In the genomic region with DNA sequence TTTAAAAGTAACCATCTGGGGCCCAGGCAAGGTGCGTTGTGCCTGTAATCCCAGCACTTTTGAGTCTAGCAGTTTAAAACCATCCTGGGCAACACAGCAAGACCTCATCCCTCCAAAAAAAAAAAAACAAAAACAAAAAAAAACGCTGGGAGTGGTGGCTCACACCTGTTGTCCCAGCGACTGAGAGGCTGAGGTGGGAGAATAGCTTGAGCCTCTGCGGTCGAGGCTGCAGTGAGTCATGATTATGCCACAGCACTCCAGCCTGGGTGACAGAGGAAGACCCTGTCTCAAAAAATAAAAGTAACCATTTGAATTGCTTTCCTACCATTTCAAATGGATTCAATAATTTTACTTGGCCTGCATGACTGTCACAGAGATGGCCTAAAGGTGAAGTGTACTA, we compare ENCODE assay signal across 24 cellular contexts.
"Had no signal": no experiment of that assay in that cellular context is flagged by ENCODE, and none has a peak within 500 bp of the region (broad histone marks: within the 10 kb centered on the region; RNA-seq: fewer than 3 reads in every experiment).

No MANE protein-coding gene starts in this region.

- DNase-seq: activated CD4-positive, alpha-beta memory T cell treated with anti-CD3 and anti-CD28 coated beads, Interleukin-2, amount 10 ng/mL, durations not matched to agents 7 days and 5 days; activated CD4-positive, alpha-beta T cell treated with anti-CD3 and anti-CD28 coated beads, Interleukin-2, amount 10 ng/mL, durations not matched to agents 24 days and 14 days; activated gamma-delta T cell; activated naive CD4-positive, alpha-beta T cell treated with anti-CD3 and anti-CD28 coated beads, Interleukin-2, amount 50 U/mL, for 16 hours; activated naive CD8-positive, alpha-beta T cell treated with anti-CD3 and anti-CD28 coated beads, Interleukin-2, amount 50 U/mL, for 24 hours; anterior cingulate cortex; central memory CD4-positive, alpha-beta T cell; esophagus squamous epithelium; gastrocnemius medialis; hippocampal formation; left ventricle myocardium inferior; nephron progenitor cell; right cardiac atrium; stimulated activated CD4-positive, alpha-beta T cell treated with anti-CD3 and anti-CD28 coated beads, Interleukin-1b, Interleukin-23, amount 100 ng/mL, for 48 hours; stimulated activated naive CD8-positive, alpha-beta T cell treated with anti-CD3 and anti-CD28 coated beads, Interleukin-15, amount 100 ng/mL, for 72 hours; tibial artery had no signal

- H3K9me3 ChIP-seq: esophagus squamous epithelium, gastrocnemius medialis, left ventricle myocardium inferior, tibial artery had no signal

- H3K4me1 ChIP-seq: esophagus squamous epithelium, gastrocnemius medialis, left ventricle myocardium inferior, tibial artery had no signal

- H3K4me1 Mint-ChIP-seq: activated CD4-positive, alpha-beta memory T cell treated with anti-CD3 and anti-CD28 coated beads, Interleukin-2, amount 10 ng/mL, durations not matched to agents 7 days and 5 days; activated CD4-positive, alpha-beta T cell treated with anti-CD3 and anti-CD28 coated beads, Interleukin-2, amount 10 ng/mL, durations not matched to agents 24 days and 14 days had no signal

- H3K36me3 Mint-ChIP-seq: brain had no signal

- H3K27ac Mint-ChIP-seq: activated CD4-positive, alpha-beta memory T cell treated with anti-CD3 and anti-CD28 coated beads, Interleukin-2, amount 10 ng/mL, durations not matched to agents 7 days and 5 days; activated CD4-positive, alpha-beta T cell treated with anti-CD3 and anti-CD28 coated beads, Interleukin-2, amount 10 ng/mL, durations not matched to agents 24 days and 14 days; activated T-helper 1 cell treated with anti-CD3 and anti-CD28 coated beads, Interleukin-12 subunit alpha, Interleukin-12 subunit beta, Interleukin-2, Interleukin-4 antibody, amounts not matched to agents 30 ng/mL and 10 ng/mL and 1 ng/mL, durations not matched to agents 14 hours and 24 hours and 36 hours; nephron progenitor cell; T-helper 2 cell treated with Interferon-gamma antibody and Interleukin-4, amounts not matched to agents 5 μg/mL and 100 μg/mL, for 36 hours had no signal

- H3K27me3 ChIP-seq: esophagus squamous epithelium, gastrocnemius medialis, tibial artery had no signal

- ATAC-seq: activated naive CD8-positive, alpha-beta T cell treated with anti-CD3 and anti-CD28 coated beads, Interleukin-2, amount 50 U/mL, for 24 hours; gastrocnemius medialis; right cardiac atrium; stimulated activated naive CD8-positive, alpha-beta T cell treated with anti-CD3 and anti-CD28 coated beads, Interleukin-15, amount 100 ng/mL, for 72 hours had no signal

- H3K36me3 ChIP-seq: esophagus squamous epithelium, gastrocnemius medialis, left ventricle myocardium inferior, tibial artery had no signal

- H3K27ac ChIP-seq: coronary artery, esophagus squamous epithelium, gastrocnemius medialis, left ventricle myocardium inferior, parathyroid adenoma, skin epidermis, tibial artery, VCaP had no signal

- H3K4me3 ChIP-seq: coronary artery, esophagus squamous epithelium, gastrocnemius medialis, left ventricle myocardium inferior, skin epidermis, tibial artery had no signal

- H3K4me3 Mint-ChIP-seq: activated CD4-positive, alpha-beta memory T cell treated with anti-CD3 and anti-CD28 coated beads, Interleukin-2, amount 10 ng/mL, durations not matched to agents 7 days and 5 days; activated CD4-positive, alpha-beta T cell treated with anti-CD3 and anti-CD28 coated beads, Interleukin-2, amount 10 ng/mL, durations not matched to agents 24 days and 14 days; activated naive CD8-positive, alpha-beta T cell treated with anti-CD3 and anti-CD28 coated beads, Interleukin-2, amount 50 U/mL, for 24 hours; activated T-helper 1 cell treated with anti-CD3 and anti-CD28 coated beads, Interleukin-12 subunit alpha, Interleukin-12 subunit beta, Interleukin-2, Interleukin-4 antibody, amounts not matched to agents 30 ng/mL and 10 ng/mL and 1 ng/mL, durations not matched to agents 14 hours and 24 hours and 36 hours; brain; mesothelial cell of epicardium; nephron progenitor cell; stimulated activated naive CD8-positive, alpha-beta T cell treated with anti-CD3 and anti-CD28 coated beads, Interleukin-15, amount 100 ng/mL, for 72 hours; T-helper 2 cell treated with Interferon-gamma antibody and Interleukin-4, amounts not matched to agents 5 μg/mL and 100 μg/mL, for 36 hours had no signal

- H3K27me3 Mint-ChIP-seq: activated CD4-positive, alpha-beta memory T cell treated with anti-CD3 and anti-CD28 coated beads, Interleukin-2, amount 10 ng/mL, durations not matched to agents 7 days and 5 days; activated CD4-positive, alpha-beta T cell treated with anti-CD3 and anti-CD28 coated beads, Interleukin-2, amount 10 ng/mL, durations not matched to agents 24 days and 14 days; brain; stimulated activated naive CD8-positive, alpha-beta T cell treated with anti-CD3 and anti-CD28 coated beads, Interleukin-15, amount 100 ng/mL, for 72 hours had no signal
